22 cellular contexts compared by ENCODE assay signal in genomic region chr7:87091487-87092066, GRCh38.
"Had no signal": no experiment of that assay in that cellular context is flagged by ENCODE, and none has a peak within 500 bp of the region (broad histone marks: within the 10 kb centered on the region; RNA-seq: fewer than 3 reads in every experiment).

No MANE protein-coding gene starts in this region.

- H3K36me3 ChIP-seq: ascending aorta, brain microvascular endothelial cell, esophagus muscularis mucosa, neutrophil, ovary, prostate gland had no signal

- H3K9me3 ChIP-seq: esophagus muscularis mucosa, neutrophil, ovary, prostate gland, testis had no signal

- ATAC-seq: activated naive CD4-positive, alpha-beta T cell treated with anti-CD3 and anti-CD28 coated beads, Interleukin-2, amount 50 U/mL, for 72 hours; activated T-helper 17 cell treated with anti-CD3 and anti-CD28 coated beads, Interleukin-2, amount 50 U/mL, for 72 hours; left cardiac atrium; natural killer cell treated with Interleukin-12 subunit alpha and Interleukin-12 subunit beta and Interleukin-15 and Interleukin-18, amount 100 ng/mL, for 72 hours had no signal

- H3K4me1 ChIP-seq: ascending aorta, esophagus muscularis mucosa, prostate gland, testis had no signal

- H3K4me3 ChIP-seq: ascending aorta, esophagus muscularis mucosa, ovary, prostate gland, testis had no signal

- DNase-seq: activated T-cell treated with anti-CD3 and anti-CD28 coated beads, Interleukin-2, amount 50 U/mL, for 24 hours; brain microvascular endothelial cell; central memory CD4-positive, alpha-beta T cell; dermis blood vessel endothelial cell; effector CD8-positive, alpha-beta T cell; hippocampal formation; islet precursor cell; left cardiac atrium; ovary; stimulated activated CD4-positive, alpha-beta T cell treated with anti-CD3 and anti-CD28 coated beads, Interleukin-4, amount 100 ng/mL, for 1 hour; stimulated activated naive CD4-positive, alpha-beta T cell; testis; trophoblast cell had no signal

- H3K27ac ChIP-seq: ascending aorta, brain microvascular endothelial cell, esophagus muscularis mucosa, neutrophil, ovary, prostate gland, testis had no signal

- FAIRE-seq: frontal cortex, TTC549 had no signal

- H3K27me3 ChIP-seq: ascending aorta, brain microvascular endothelial cell, esophagus muscularis mucosa, neutrophil, ovary, testis had no signal
